In the genomic region with DNA sequence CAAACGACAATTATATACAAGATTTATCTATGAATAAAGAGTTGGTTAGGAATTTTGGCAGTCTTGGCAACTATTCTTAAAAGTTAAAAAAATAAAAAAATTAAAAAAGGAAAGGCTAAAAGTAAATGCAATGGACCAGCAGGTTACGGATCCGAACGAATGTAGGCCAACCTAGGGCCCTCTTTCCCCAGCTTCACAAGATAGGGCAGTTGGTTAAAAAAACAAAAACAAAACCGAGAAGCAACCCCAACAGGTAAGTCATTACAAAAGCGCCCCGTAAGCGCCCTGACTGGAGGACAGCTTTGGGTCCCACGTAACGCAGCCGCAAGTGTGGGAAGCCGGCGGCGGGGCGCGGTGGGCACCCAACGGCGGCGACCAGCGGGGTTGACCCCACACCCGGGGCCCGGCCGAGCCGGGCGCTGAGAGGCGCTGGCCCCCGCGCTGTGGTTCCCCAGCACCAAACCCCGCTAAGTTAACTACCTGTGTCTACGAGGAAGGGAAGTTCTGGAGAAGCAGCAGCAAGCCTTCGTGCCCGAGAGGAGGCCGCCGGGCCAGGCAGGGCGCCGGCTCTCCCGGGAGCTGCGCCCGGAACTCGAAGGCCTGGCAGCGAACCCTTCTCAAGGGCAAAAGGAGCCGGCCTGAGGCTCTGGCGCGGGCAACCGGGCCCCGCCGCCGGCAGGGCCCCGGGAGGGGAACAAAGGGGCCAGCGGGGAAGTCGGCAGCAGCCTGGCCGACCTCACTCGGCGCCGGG, we compare ENCODE assay signal across 8 cellular contexts. TPM values are rescaled to one million over a fixed set of nuclear protein-coding genes. Genes with fewer than 3 reads are reported as not detected.
DNase-seq lines count a peak whose midpoint lies in the region; ATAC-seq and TF ChIP-seq lines count a peak whose summit lies in the region.

No MANE protein-coding gene starts in this region.

- H3K4me1 ChIP-seq in heart right ventricle: peaks cover 4 to 40% (median 30%) of the 10 kb centered on the region in 9 donors

- H3K36me3 ChIP-seq in heart right ventricle: peaks cover 0 to 34% (median 12%) of the 10 kb centered on the region in 9 donors

- peak; percentile 57 for DNase-seq in RPMI8226
- DNase-seq in activated naive CD4-positive, alpha-beta T cell treated with anti-CD3 and anti-CD28 coated beads, Interleukin-2, amount 50 U/mL, for 72 hours (ENCODE audit: low spot score in 2 of 2): peak; percentile 65 to 76
- peak in 1 of 2 donors; percentile 7 for DNase-seq in heart right ventricle
- peak; percentile 64 for DNase-seq in sciatic nerve (ENCODE audit: low spot score)
- no peak for DNase-seq in dedifferentiated amniotic fluid mesenchymal stem cell (ENCODE audit: extremely low spot score)

- intact Hi-C loops in heart right ventricle (cut with DNase I) (loop anchor here in 5 of 10 donors (1.0 to 10.0 kb wide), 6 partner anchors 23 to 182 kb away; a partner anchor contains a TSS), sciatic nerve (cut with DNase I) (no loop called here)

- ATAC-seq in GM18511 (IDR thresholded peaks at IDR 0.05; ENCODE audit: unreplicated experiment) (peak; percentile 18), HG03039 (IDR thresholded peaks at IDR 0.05; ENCODE audit: unreplicated experiment) (peak; percentile 13), heart right ventricle (peak; percentile 8 to 55 (median 18)), sciatic nerve (peak; percentile 2)
- peak; percentile 20 to 35 for ATAC-seq in activated naive CD4-positive, alpha-beta T cell treated with anti-CD3 and anti-CD28 coated beads, Interleukin-2, amount 50 U/mL, for 72 hours

- peaks cover 6 to 15% of the 10 kb centered on the region in 2 donors for H3K36me3 Mint-ChIP-seq in activated naive CD4-positive, alpha-beta T cell treated with anti-CD3 and anti-CD28 coated beads, Interleukin-2, amount 50 U/mL, for 72 hours

- no peaks in the 10 kb centered on the region for H3K9me3 Mint-ChIP-seq in activated naive CD4-positive, alpha-beta T cell treated with anti-CD3 and anti-CD28 coated beads, Interleukin-2, amount 50 U/mL, for 72 hours

- WGBS in heart right ventricle, 2 donors: 1% methylated on average over 54 to 55 of the region's 55 CpGs

- H3K27ac ChIP-seq in 22Rv1: peak overlapping the region; percentile 97
- H3K27ac ChIP-seq in heart right ventricle: peak overlapping the region; percentile 93 to 100 (median 99)

- no peak for TF ChIP-seq CTCF in 22Rv1 (IDR thresholded peaks at IDR 0.05)
- no peak for TF ChIP-seq CTCF in heart right ventricle (IDR thresholded peaks at IDR 0.05)

- H3K27ac Mint-ChIP-seq in activated naive CD4-positive, alpha-beta T cell treated with anti-CD3 and anti-CD28 coated beads, Interleukin-2, amount 50 U/mL, for 72 hours: peak overlapping the region; percentile 84 to 99

- peak overlapping the region; percentile 68 to 99 (median 92) for H3K4me3 ChIP-seq in heart right ventricle

- H3K27me3 ChIP-seq in heart right ventricle: no peaks in the 10 kb centered on the region

- H3K9me3 ChIP-seq in heart right ventricle: peaks cover 0 to 4% (median 0%) of the 10 kb centered on the region in 11 donors

RNA-seq across cellular contexts. Expression of a gene that starts 0.9 kb away (rescaled TPM):
- 10 to 100 TPM; 75.5 to 87.5 TPM for total RNA-seq in activated naive CD4-positive, alpha-beta T cell treated with anti-CD3 and anti-CD28 coated beads, Interleukin-2, amount 50 U/mL, for 72 hours
- total RNA-seq in heart right ventricle (100 to 1,000 TPM; 126 to 189 (median 159) TPM), sciatic nerve (193 TPM)
- polyA plus RNA-seq in heart right ventricle: 10 to 100 TPM; 49.5 to 72.7 TPM
